22 cellular contexts compared by ENCODE assay signal in genomic region chr2:148255929-148256328, GRCh38.
A peak's percentile ranks its signal among the peaks of the same experiment; 100 is the strongest.
DNase-seq lines count a peak whose midpoint lies in the region; FAIRE-seq and TF ChIP-seq lines count a peak whose summit lies in the region.
"Had no signal": no experiment of that assay in that cellular context is flagged by ENCODE, and none has a peak within 500 bp of the region (broad histone marks: within the 10 kb centered on the region; RNA-seq: fewer than 3 reads in every experiment).

No MANE protein-coding gene starts in this region.

- no peaks in the 10 kb centered on the region for H3K4me1 ChIP-seq in H1 (replicated peaks in 1 of 4; ENCODE audit: control insufficient read depth in 3 of 4, insufficient read depth in 4 of 4, low read length in 3 of 4)
- H3K4me1 ChIP-seq: BLaER1 had no signal

- no peak overlapping the region for H3K14ac ChIP-seq in H1 (ENCODE audit: insufficient read length)

- no peaks in the 10 kb centered on the region for H4K20me1 ChIP-seq in H1 (replicated peaks in 1 of 2; ENCODE audit: control insufficient read depth in 1 of 2, insufficient read depth in 2 of 2, low read length in 2 of 2)
- H4K20me1 ChIP-seq: BLaER1 had no signal

- WGBS in H1 (ENCODE audit: extremely low coverage in 1 of 2, insufficient coverage in 1 of 2, insufficient read length in 1 of 2, insufficient replicate concordance in 2 of 2, low coverage in 1 of 2, low lambda C conversion rate in 2 of 2, missing lambda C conversion rate in 1 of 2), 2 experiments: 83% methylated on average over 8 of the region's 8 CpGs; no CpG with 5 or more reads in 1 of the 2 experiments

- no peak overlapping the region for H4K8ac ChIP-seq in H1 (ENCODE audit: extremely low read depth, insufficient read depth, low read length)

- H3K23me2 ChIP-seq in H1 (ENCODE audit: low read depth, low read length): no peaks in the 10 kb centered on the region

- no peak overlapping the region for H3K4me3 ChIP-seq in H1 (ENCODE audit: extremely low read depth in 1 of 4, insufficient read depth in 2 of 4, low read depth in 3 of 4, low read length in 4 of 4)
- H3K4me3 ChIP-seq: BLaER1, PC-9 had no signal

- H2BK12ac ChIP-seq in H1 (ENCODE audit: low read depth, low read length): no peak overlapping the region

- peaks cover 15% of the 10 kb centered on the region for H3K27me3 Mint-ChIP-seq in endothelial cell (ENCODE audit: unreplicated experiment)
- H3K27me3 Mint-ChIP-seq: CD8-positive, alpha-beta memory T cell had no signal

- no peak overlapping the region for H3K56ac ChIP-seq in H1 (replicated peaks; ENCODE audit: insufficient read length, low read depth, low read length)

- TF ChIP-seq RAD21 in H1 (IDR thresholded peaks at IDR 0.05 in 1 of 2, conservative IDR thresholded peaks at IDR 0.05 in 1 of 2; ENCODE audit: low read depth in 2 of 2, low read length in 2 of 2): no peak

- CTCF ChIA-PET in H1 (lab: Charles Lee; ENCODE audit: partially characterized antibody): no interaction called here

- POLR2A ChIA-PET in H1 (lab: Charles Lee; ENCODE audit: partially characterized antibody): no interaction called here

- H3K36me3 ChIP-seq in H1 (ENCODE audit: control insufficient read depth in 2 of 4, insufficient read depth in 4 of 4, low read length in 3 of 4): peaks cover 0 to 16% (median 4%) of the 10 kb centered on the region in 4 experiments; a peak in 6 of 8 replicates

- no peaks in the 10 kb centered on the region for H3K79me2 ChIP-seq in H1 (ENCODE audit: control insufficient read depth in 1 of 2, insufficient read depth in 2 of 2, low read length in 2 of 2)

- H3K4me1 Mint-ChIP-seq in endothelial cell (ENCODE audit: unreplicated experiment): no peaks in the 10 kb centered on the region

- H2BK120ac ChIP-seq in H1 (replicated peaks; ENCODE audit: low read depth, low read length): no peak overlapping the region

- no peak overlapping the region for H2BK15ac ChIP-seq in H1 (ENCODE audit: low read length)

- H3K9me3 ChIP-seq in H1 (ENCODE audit: insufficient read depth in 2 of 2, low read depth in 1 of 2, low read length in 1 of 2): peaks cover 28 to 39% of the 10 kb centered on the region in 2 experiments

- TF ChIP-seq EP300 in H1 (IDR thresholded peaks at IDR 0.05; ENCODE audit: borderline replicate concordance in 1 of 2, low read depth in 2 of 2, low read length in 2 of 2): no peak

- no peak overlapping the region for H3K23ac ChIP-seq in H1 (ENCODE audit: insufficient read length)

- no peak overlapping the region for H2AFZ ChIP-seq in H1 (ENCODE audit: low read length)
- H2AFZ ChIP-seq: PC-9 had no signal

- no peak overlapping the region for H3K27ac Mint-ChIP-seq in endothelial cell (ENCODE audit: unreplicated experiment)
- H3K27ac Mint-ChIP-seq: CD8-positive, alpha-beta memory T cell had no signal

- no peaks in the 10 kb centered on the region for H3K27me3 ChIP-seq in H1 (replicated peaks in 1 of 4; ENCODE audit: control insufficient read depth in 3 of 4, extremely low read depth in 1 of 4, insufficient read depth in 3 of 4, low read length in 3 of 4)
- H3K27me3 ChIP-seq: BLaER1 had no signal

- DNase-seq in NCI-H2029 (lab: John Stamatoyannopoulos, UW) (peak; percentile 7), NCI-H2029 treated with DMSO at 0.1 percent for 48 hours (lab: John Stamatoyannopoulos, UW) (no peak), H1 (ENCODE audit: low read depth in 1 of 2, low spot score in 2 of 2) (no peak), myocyte (ENCODE audit: low read depth) (peak; percentile 81), AG08395 (ENCODE audit: low spot score) (no peak), NCI-H1105 treated with DMSO at 0.1 percent for 48 hours (lab: John Stamatoyannopoulos, UW) (no peak), endothelial cell (ENCODE audit: low spot score) (no peak)
- no peak for DNase-seq in stimulated activated naive CD4-positive, alpha-beta T cell (lab: John Stamatoyannopoulos, UW)
- DNase-seq: 8988T; CD8-positive, alpha-beta memory T cell; DND-41; GOT3; MV-4-11; NCI-H1417 treated with DMSO at 0.1 percent for 48 hours; NCI-H1930; NCI-H2171 treated with DMSO at 0.1 percent for 48 hours; NCI-H446 treated with DMSO at 0.1 percent for 48 hours; NCI-H774; PC-9 had no signal

- no peaks in the 10 kb centered on the region for H3K79me1 ChIP-seq in H1 (ENCODE audit: low read depth, low read length)

- H3K4ac ChIP-seq in H1 (replicated peaks; ENCODE audit: insufficient read length, low read depth, low read length): no peak overlapping the region

- no peak overlapping the region for H4K5ac ChIP-seq in H1 (ENCODE audit: insufficient read length, low read depth, low read length)

- no peak overlapping the region for H3K4me2 ChIP-seq in H1 (ENCODE audit: insufficient read depth in 1 of 2, low read depth in 2 of 2, low read length in 2 of 2)
- H3K4me2 ChIP-seq: BLaER1, PC-9 had no signal

- H4K91ac ChIP-seq in H1 (replicated peaks; ENCODE audit: insufficient read length, low read length): no peak overlapping the region

- TF ChIP-seq CTCF in H1 (IDR thresholded peaks at IDR 0.05; ENCODE audit: control extremely low read depth in 1 of 3, insufficient read depth in 1 of 3, low read depth in 1 of 3, low read length in 3 of 3): no peak
- no peak for TF ChIP-seq CTCF in endothelial cell (IDR thresholded peaks at IDR 0.05; ENCODE audit: unreplicated experiment)

- no peak overlapping the region for H2AK5ac ChIP-seq in H1 (ENCODE audit: low read depth, low read length)

- H3K9me3 Mint-ChIP-seq in endothelial cell (ENCODE audit: unreplicated experiment): peaks cover 10% of the 10 kb centered on the region

- no peak overlapping the region for H3K27ac ChIP-seq in H1 (ENCODE audit: low read depth, low read length)
- H3K27ac ChIP-seq: BLaER1, PC-9 had no signal

- no peak overlapping the region for H2BK20ac ChIP-seq in H1 (ENCODE audit: low read length)

- no peak overlapping the region for H3K18ac ChIP-seq in H1 (ENCODE audit: extremely low read depth, low read length)

- H3K4me3 Mint-ChIP-seq in endothelial cell (ENCODE audit: unreplicated experiment): no peak overlapping the region
- H3K4me3 Mint-ChIP-seq: CD8-positive, alpha-beta memory T cell had no signal

- no peak overlapping the region for H3K9ac ChIP-seq in H1 (replicated peaks in 1 of 4; ENCODE audit: extremely low read depth in 1 of 4, low read depth in 3 of 4, low read length in 3 of 4)
- H3K9ac ChIP-seq: BLaER1 had no signal

- FAIRE-seq in H1 (lab: Jason Lieb, UNC): no peak
- FAIRE-seq: D721Med, G401.6 had no signal

- peak overlapping the region; percentile 37; the same call in 1 of the 2 replicates for H2BK5ac ChIP-seq in H1 (ENCODE audit: low read depth, low read length)

- no peak for TF ChIP-seq POLR2A in H1 (IDR thresholded peaks at IDR 0.05; ENCODE audit: control extremely low read depth in 1 of 2, low read depth in 2 of 2, low read length in 2 of 2)

- peaks cover 68% of the 10 kb centered on the region for H3K36me3 Mint-ChIP-seq in endothelial cell (ENCODE audit: low read depth, unreplicated experiment)

TF ChIP-seq in H1, 55 proteins besides CTCF, POLR2A, EP300 and RAD21:
- TF ChIP-seq TBP (IDR thresholded peaks at IDR 0.05; ENCODE audit: low read depth, low read length): no peak

Comparison
In these comparisons a context has a peak if more than half of its experiments do, and no peak if none do; other contexts are left out.
1. DNase-seq: peak in NCI-H2029 (single experiment) and myocyte (single experiment); none in NCI-H2029 treated with DMSO at 0.1 percent for 48 hours (single experiment), H1 (0 of 2), stimulated activated naive CD4-positive, alpha-beta T cell (0 of 6), AG08395 (single experiment), NCI-H1105 treated with DMSO at 0.1 percent for 48 hours (single experiment) and endothelial cell (single experiment).